Comparison of ENCODE assay signal across 18 cellular contexts in the genomic region with DNA sequence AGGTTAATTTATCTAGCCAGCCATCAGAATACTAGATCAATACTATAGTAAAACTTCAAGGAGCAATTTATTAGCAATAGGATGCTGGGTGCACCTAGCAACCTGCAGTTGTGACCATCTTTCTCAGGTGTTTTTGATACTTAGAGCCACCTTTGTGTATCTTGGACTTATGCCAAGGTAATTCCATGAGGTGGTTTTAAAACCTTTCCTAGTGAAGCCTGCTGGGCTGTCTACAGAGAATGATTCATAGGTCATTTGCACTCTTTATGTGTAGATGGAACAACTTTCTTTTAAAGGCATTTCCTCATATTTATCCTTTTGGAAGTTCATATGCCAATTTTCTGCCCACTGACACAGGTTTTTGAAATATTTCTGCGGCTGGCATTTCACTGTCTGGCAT.
DNase-seq lines count a peak whose midpoint lies in the region; ATAC-seq and FAIRE-seq lines count a peak whose summit lies in the region.
"Had no signal": no experiment of that assay in that cellular context is flagged by ENCODE, and none has a peak within 500 bp of the region (broad histone marks: within the 10 kb centered on the region; RNA-seq: fewer than 3 reads in every experiment).

No MANE protein-coding gene starts in this region.

- no peak for ATAC-seq in GM19452 (IDR thresholded peaks at IDR 0.05; ENCODE audit: unreplicated experiment)
- ATAC-seq: activated CD8-positive, alpha-beta T cell treated with anti-CD3 and anti-CD28 coated beads, Interleukin-2, amount 10 ng/mL, durations not matched to agents 7 days and 5 days had no signal

- FAIRE-seq in islet of Langerhans (lab: Jason Lieb, UNC), result peak; percentile 83
- FAIRE-seq: D721Med, GM18507 had no signal

- DNase-seq in DMS153 (lab: John Stamatoyannopoulos, UW) (peak; percentile 94), NCI-H1048 (lab: John Stamatoyannopoulos, UW) (peak; percentile 10), NCI-H774 (lab: John Stamatoyannopoulos, UW) (peak; percentile 69), CD1c-positive myeloid dendritic cell (ENCODE audit: extremely low spot score) (no peak), NCI-H2107 (lab: John Stamatoyannopoulos, UW) (no peak)
- no peak for DNase-seq in activated CD4-positive, alpha-beta T cell treated with anti-CD3 and anti-CD28 coated beads for 1 hour
- DNase-seq: activated CD8-positive, alpha-beta T cell treated with anti-CD3 and anti-CD28 coated beads, Interleukin-2, amount 10 ng/mL, durations not matched to agents 7 days and 5 days; adrenal gland; AML-193; effector memory CD4-positive, alpha-beta T cell; left ventricle myocardium inferior; MM.1S; NCI-H524 treated with DMSO at 0.1 percent for 48 hours; ovary had no signal

Comparison
In these comparisons a context has a peak if more than half of its experiments do, and no peak if none do; other contexts are left out.
1. DNase-seq: peak in DMS153 (single experiment), NCI-H1048 (single experiment) and NCI-H774 (single experiment); none in CD1c-positive myeloid dendritic cell (single experiment), NCI-H2107 (single experiment) and activated CD4-positive, alpha-beta T cell treated with anti-CD3 and anti-CD28 coated beads for 1 hour (single experiment).